Comparison of ENCODE assay signal across 29 cellular contexts in genomic region chr6:68657374-68657773, GRCh38. TPM values are rescaled to one million over a fixed set of nuclear protein-coding genes. Genes with fewer than 3 reads are reported as not detected.
"Had no signal": no experiment of that assay in that cellular context is flagged by ENCODE, and none has a peak within 500 bp of the region (broad histone marks: within the 10 kb centered on the region; RNA-seq: fewer than 3 reads in every experiment).

No MANE protein-coding gene starts in this region.

- H3K9me3 ChIP-seq: Peyer's patch, SJSA1, SK-N-SH had no signal

- DNase-seq: activated B cell treated with CpG ODN at 0.5 μM for 24 hours; activated CD4-positive, alpha-beta memory T cell treated with anti-CD3 and anti-CD28 coated beads for 36 hours; activated CD4-positive, alpha-beta T cell treated with anti-CD3 and anti-CD28 coated beads for 4 hours; activated CD4-positive, alpha-beta T cell treated with anti-CD3 and anti-CD28 coated beads, Interleukin-2, amount 50 U/mL, for 1 hour; activated CD4-positive, CD25-positive, alpha-beta regulatory T cell treated with anti-CD3 and anti-CD28 coated beads, Interleukin-2, amount 50 U/mL, for 72 hours; activated CD8-positive, alpha-beta memory T cell treated with anti-CD3 and anti-CD28 coated beads, Interleukin-2, amount 50 U/mL, for 4 hours; activated gamma-delta T cell treated with Interleukin-2 at 50 U/mL for 16 hours; activated naive CD4-positive, alpha-beta T cell treated with anti-CD3 and anti-CD28 coated beads for 36 hours; activated naive CD8-positive, alpha-beta T cell treated with anti-CD3 and anti-CD28 coated beads, Interleukin-2, amount 50 U/mL, for 24 hours; activated T-cell treated with anti-CD3 and anti-CD28 coated beads for 4 hours; activated T-cell treated with anti-CD3 and anti-CD28 coated beads, Interleukin-2, amount 50 U/mL, for 4 hours; anterior cingulate cortex; central memory CD4-positive, alpha-beta T cell; NCI-H1105; NCI-H1417 treated with DMSO at 0.1 percent for 48 hours; NCI-H187 treated with DMSO at 0.1 percent for 48 hours; NCI-H2081; NCI-H345; NCI-H524 treated with DMSO at 0.1 percent for 48 hours; PC-3; Peyer's patch; RPMI8226; SHP77 treated with DMSO at 0.1 percent for 48 hours; SK-N-SH had no signal

- H3K36me3 ChIP-seq: Peyer's patch, SJSA1 had no signal

- ATAC-seq: activated naive CD4-positive, alpha-beta T cell treated with anti-CD3 and anti-CD28 coated beads, Interleukin-2, amount 50 U/mL, for 72 hours; activated naive CD8-positive, alpha-beta T cell treated with anti-CD3 and anti-CD28 coated beads, Interleukin-2, amount 50 U/mL, for 24 hours; activated T-cell treated with anti-CD3 and anti-CD28 coated beads, Interleukin-2, amount 50 U/mL, for 4 hours; PC-3 had no signal

- H3K27ac ChIP-seq: Peyer's patch, SJSA1, VCaP had no signal

- H3K4me1 ChIP-seq: Peyer's patch, SJSA1 had no signal

- H3K27me3 ChIP-seq: Peyer's patch, SJSA1 had no signal

- H3K4me3 ChIP-seq: Peyer's patch, SJSA1 had no signal

RNA-seq across cellular contexts. Expression of gene ADGRB3, which starts 22.3 kb away (rescaled TPM):
- total RNA-seq: activated B cell treated with CpG ODN at 0.5 μM for 24 hours; activated CD4-positive, alpha-beta memory T cell treated with anti-CD3 and anti-CD28 coated beads for 36 hours; activated naive CD4-positive, alpha-beta T cell treated with anti-CD3 and anti-CD28 coated beads for 36 hours; activated naive CD4-positive, alpha-beta T cell treated with anti-CD3 and anti-CD28 coated beads, Interleukin-2, amount 50 U/mL, for 72 hours; activated T-cell treated with anti-CD3 and anti-CD28 coated beads, Interleukin-2, amount 50 U/mL, for 4 hours; activated T-helper 1 cell treated with anti-CD3 and anti-CD28 coated beads, Interleukin-12 subunit alpha, Interleukin-12 subunit beta, Interleukin-2, Interleukin-4 antibody, amounts not matched to agents 30 ng/mL and 10 ng/mL and 1 ng/mL, durations not matched to agents 14 hours and 24 hours and 36 hours; bronchial epithelial cell; SJSA1 had no signal
